ENCODE assay signal across 8 cellular contexts in the genomic region with DNA sequence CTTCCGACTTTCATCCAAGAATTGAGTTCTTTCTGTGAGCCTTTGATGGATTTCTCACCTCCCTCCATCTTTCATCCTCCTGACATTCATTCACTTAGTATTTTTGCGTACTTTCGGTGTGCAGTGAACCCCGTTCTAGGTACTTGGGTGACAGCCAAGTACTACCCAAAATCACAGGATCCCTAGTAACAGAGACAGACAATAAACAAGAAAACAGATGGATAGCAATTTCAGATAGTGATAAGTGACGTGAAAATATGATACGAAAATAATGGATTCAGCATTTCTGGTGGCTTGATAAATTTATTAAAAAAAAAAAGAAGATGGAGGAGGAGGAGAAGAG. TPM values are rescaled to one million over a fixed set of nuclear protein-coding genes. Genes with fewer than 3 reads are reported as not detected.
A peak's percentile ranks its signal among the peaks of the same experiment; 100 is the strongest.
DNase-seq lines count a peak whose midpoint lies in the region; ATAC-seq and TF ChIP-seq lines count a peak whose summit lies in the region.

No MANE protein-coding gene starts in this region.

- ATAC-seq in HG03354 (IDR thresholded peaks at IDR 0.05; ENCODE audit: poor library complexity, severe bottlenecking, unreplicated experiment) (peak; percentile 18), HG03108 (IDR thresholded peaks at IDR 0.05; ENCODE audit: unreplicated experiment) (no peak)

- H3K79me2 ChIP-seq in neural cell (replicated peaks; ENCODE audit: insufficient read depth, low read length), result peaks cover 18% of the 10 kb centered on the region

- TF ChIP-seq CTCF in neural cell (IDR thresholded peaks at IDR 0.05; ENCODE audit: poor library complexity, severe bottlenecking), result no peak

- H3K27ac ChIP-seq in caudate nucleus (ENCODE audit: low read depth, low read length) (peak overlapping the region; percentile 89), neural cell (ENCODE audit: low read length) (no peak overlapping the region)

- H3K4me2 ChIP-seq in neural cell (ENCODE audit: low read length), result peak overlapping the region; percentile 85

- TF ChIP-seq RAD21 in neural cell (conservative IDR thresholded peaks at IDR 0.05), result no peak

- H3K9ac ChIP-seq in neural cell (ENCODE audit: low read length), result peak overlapping the region; percentile 74

- no peaks in the 10 kb centered on the region for H3K27me3 ChIP-seq in neural cell (ENCODE audit: insufficient read depth, low read depth, low read length)

- H3K9me3 ChIP-seq in neural cell (ENCODE audit: low read length), result no peaks in the 10 kb centered on the region

- H3F3A ChIP-seq in neural cell (ENCODE audit: insufficient read depth, low read length, poor library complexity, severe bottlenecking), result no peaks in the 10 kb centered on the region

- no peaks in the 10 kb centered on the region for H4K20me1 ChIP-seq in neural cell (ENCODE audit: insufficient read depth)

- no peak for TF ChIP-seq EP300 in neural cell (conservative IDR thresholded peaks at IDR 0.05; ENCODE audit: poor library complexity, severe bottlenecking)

- H3K4me3 ChIP-seq in GM08714 (ENCODE audit: low read length), result peak overlapping the region; percentile 84
- peak overlapping the region; percentile 97 for H3K4me3 ChIP-seq in neural cell (ENCODE audit: low read length)

- H2AFZ ChIP-seq in neural cell (ENCODE audit: low read depth, low read length), result peak overlapping the region; percentile 65

- DNase-seq in caudate nucleus (lab: John Stamatoyannopoulos, UW) (no peak), cerebellar cortex (ENCODE audit: low spot score) (no peak), hippocampal formation (lab: John Stamatoyannopoulos, UW) (no peak), NCI-H774 (lab: John Stamatoyannopoulos, UW) (no peak)

- H3K36me3 ChIP-seq in neural cell (ENCODE audit: insufficient read depth, low read length), result no peaks in the 10 kb centered on the region

- H3K9me2 ChIP-seq in neural cell (ENCODE audit: insufficient read depth, low read length), result no peaks in the 10 kb centered on the region

TF ChIP-seq in neural cell, 6 proteins besides CTCF, POLR2A, EP300 and RAD21:
- TF ChIP-seq POLR2AphosphoS5 (IDR thresholded peaks at IDR 0.05) (no peak), EZH2 (IDR thresholded peaks at IDR 0.05; ENCODE audit: borderline replicate concordance, insufficient read depth, low read length, poor library complexity, severe bottlenecking) (no peak), TAF1 (IDR thresholded peaks at IDR 0.05; ENCODE audit: low read depth) (no peak), MXI1 (conservative IDR thresholded peaks at IDR 0.05; ENCODE audit: poor library complexity, severe bottlenecking) (no peak), SMC3 (conservative IDR thresholded peaks at IDR 0.05; ENCODE audit: poor library complexity) (no peak), REST (IDR thresholded peaks at IDR 0.05; ENCODE audit: borderline replicate concordance) (no peak)

RNA-seq across cellular contexts. Expression of gene CMTM6, which starts 0.3 kb away (rescaled TPM):
- 10.1 and 12.8 TPM in 2 replicates for polyA plus RNA-seq in neural cell
- polyA minus RNA-seq in neural cell, result 12.7 and 15.5 TPM in 2 replicates
